Comparison of ENCODE assay signal across 30 cellular contexts in the genomic region with DNA sequence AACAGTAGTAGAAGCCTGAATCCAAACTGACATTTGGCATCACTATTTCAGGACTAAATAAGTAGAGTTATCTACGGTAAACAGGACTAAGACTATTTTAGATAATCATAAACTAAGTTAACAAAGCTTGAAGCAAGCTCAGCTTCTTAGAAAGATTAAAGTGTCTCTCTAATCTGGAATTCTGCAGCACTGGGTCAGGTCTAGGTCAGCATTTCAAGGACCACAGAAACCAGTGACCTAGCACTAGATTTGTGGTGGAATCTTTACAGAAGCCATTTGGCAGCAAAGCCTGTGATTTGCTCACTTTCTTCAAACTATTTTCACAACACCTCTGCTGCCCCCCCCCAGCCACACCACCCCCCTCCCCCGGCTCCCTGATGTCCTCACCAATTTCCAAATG. TPM values are rescaled to one million over a fixed set of nuclear protein-coding genes. Genes with fewer than 3 reads are reported as not detected.
"Had no signal": no experiment of that assay in that cellular context is flagged by ENCODE, and none has a peak within 500 bp of the region (broad histone marks: within the 10 kb centered on the region; RNA-seq: fewer than 3 reads in every experiment).

No MANE protein-coding gene starts in this region.

- H3K4me3 Mint-ChIP-seq: activated CD4-positive, alpha-beta T cell treated with anti-CD3 and anti-CD28 coated beads for 36 hours; activated CD4-positive, alpha-beta T cell treated with anti-CD3 and anti-CD28 coated beads, Interleukin-2, amount 10 ng/mL, durations not matched to agents 7 days and 5 days; activated naive CD4-positive, alpha-beta T cell treated with anti-CD3 and anti-CD28 coated beads, Interleukin-2, amount 10 ng/mL, durations not matched to agents 7 days and 5 days; activated naive CD8-positive, alpha-beta T cell; activated naive CD8-positive, alpha-beta T cell treated with anti-CD3 and anti-CD28 coated beads, Interleukin-2, amount 50 U/mL, for 24 hours; activated T-cell treated with anti-CD3 and anti-CD28 coated beads, Interleukin-2, amount 50 U/mL, for 4 hours; T-helper 2 cell treated with Interferon-gamma antibody and Interleukin-4, amounts not matched to agents 5 μg/mL and 100 μg/mL, for 36 hours; WTC11 had no signal

- H3K36me3 Mint-ChIP-seq: activated naive CD4-positive, alpha-beta T cell treated with anti-CD3 and anti-CD28 coated beads, Interleukin-2, amount 10 ng/mL, durations not matched to agents 7 days and 5 days; activated naive CD8-positive, alpha-beta T cell; WTC11 had no signal

- H3K27ac ChIP-seq: SJCRH30, SK-N-MC had no signal

- DNase-seq: activated CD4-positive, alpha-beta T cell treated with anti-CD3 and anti-CD28 coated beads for 36 hours; activated CD4-positive, alpha-beta T cell treated with anti-CD3 and anti-CD28 coated beads, Interleukin-2, amount 10 ng/mL, durations not matched to agents 7 days and 5 days; activated CD4-positive, alpha-beta T cell treated with anti-CD3 and anti-CD28 coated beads, Interleukin-2, amount 50 U/mL, for 48 hours; activated CD8-positive, alpha-beta memory T cell treated with anti-CD3 and anti-CD28 coated beads, Interleukin-2, amount 50 U/mL, for 4 hours; activated effector memory CD4-positive, alpha-beta T cell treated with Interleukin-2 at 50 U/mL for 16 hours; activated naive CD4-positive, alpha-beta T cell treated with anti-CD3 and anti-CD28 coated beads, Interleukin-2, amount 10 ng/mL, durations not matched to agents 7 days and 5 days; activated naive CD8-positive, alpha-beta T cell treated with anti-CD3 and anti-CD28 coated beads, Interleukin-2, amount 50 U/mL, for 24 hours; activated T-cell treated with anti-CD3 and anti-CD28 coated beads for 4 hours; activated T-cell treated with anti-CD3 and anti-CD28 coated beads, Interleukin-2, amount 50 U/mL, for 4 hours; aorta; NCI-H1092 treated with DMSO at 0.1 percent for 48 hours; NCI-H1417; NCI-H146; NCI-H187; NCI-H2029 treated with DMSO at 0.1 percent for 48 hours; NCI-H2107; NCI-H2171; NCI-H510A; NCI-H526; NCI-H748 treated with DMSO at 0.1 percent for 48 hours; NK-92 treated with Interleukin-12 subunit alpha and Interleukin-12 subunit beta, amount 100 ng/mL, for 24 hours; Right ventricle myocardium superior; SJCRH30 had no signal

- H3K27me3 Mint-ChIP-seq: activated CD4-positive, alpha-beta T cell treated with anti-CD3 and anti-CD28 coated beads for 36 hours; activated CD4-positive, alpha-beta T cell treated with anti-CD3 and anti-CD28 coated beads, Interleukin-2, amount 10 ng/mL, durations not matched to agents 7 days and 5 days; activated naive CD4-positive, alpha-beta T cell treated with anti-CD3 and anti-CD28 coated beads, Interleukin-2, amount 10 ng/mL, durations not matched to agents 7 days and 5 days; activated naive CD8-positive, alpha-beta T cell; activated naive CD8-positive, alpha-beta T cell treated with anti-CD3 and anti-CD28 coated beads, Interleukin-2, amount 50 U/mL, for 24 hours had no signal

- H3K9me3 Mint-ChIP-seq: activated CD4-positive, alpha-beta T cell treated with anti-CD3 and anti-CD28 coated beads, Interleukin-2, amount 10 ng/mL, durations not matched to agents 7 days and 5 days; activated naive CD4-positive, alpha-beta T cell treated with anti-CD3 and anti-CD28 coated beads, Interleukin-2, amount 10 ng/mL, durations not matched to agents 7 days and 5 days; activated naive CD8-positive, alpha-beta T cell treated with anti-CD3 and anti-CD28 coated beads, Interleukin-2, amount 50 U/mL, for 24 hours; activated T-cell treated with anti-CD3 and anti-CD28 coated beads, Interleukin-2, amount 50 U/mL, for 4 hours; T-helper 2 cell treated with Interferon-gamma antibody and Interleukin-4, amounts not matched to agents 5 μg/mL and 100 μg/mL, for 36 hours; WTC11 had no signal

- H3K36me3 ChIP-seq: SJCRH30 had no signal

- H3K4me1 Mint-ChIP-seq: activated CD4-positive, alpha-beta T cell treated with anti-CD3 and anti-CD28 coated beads for 36 hours; activated CD4-positive, alpha-beta T cell treated with anti-CD3 and anti-CD28 coated beads, Interleukin-2, amount 10 ng/mL, durations not matched to agents 7 days and 5 days; activated naive CD4-positive, alpha-beta T cell treated with anti-CD3 and anti-CD28 coated beads, Interleukin-2, amount 10 ng/mL, durations not matched to agents 7 days and 5 days; activated naive CD8-positive, alpha-beta T cell treated with anti-CD3 and anti-CD28 coated beads, Interleukin-2, amount 50 U/mL, for 24 hours had no signal

- H3K4me1 ChIP-seq: SJCRH30 had no signal

- ATAC-seq: activated CD4-positive, alpha-beta T cell treated with anti-CD3 and anti-CD28 coated beads for 36 hours; activated CD4-positive, CD25-positive, alpha-beta regulatory T cell treated with anti-CD3 and anti-CD28 coated beads, Interleukin-2, amount 50 U/mL, for 24 hours; activated naive CD8-positive, alpha-beta T cell treated with anti-CD3 and anti-CD28 coated beads, Interleukin-2, amount 50 U/mL, for 24 hours; activated T-cell treated with anti-CD3 and anti-CD28 coated beads, Interleukin-2, amount 50 U/mL, for 4 hours; WTC11 had no signal

- H3K27me3 ChIP-seq: SJCRH30 had no signal

- H3K4me3 ChIP-seq: SJCRH30, SK-N-MC had no signal

- FAIRE-seq: TTC549 had no signal

- H3K27ac Mint-ChIP-seq: activated CD4-positive, alpha-beta T cell treated with anti-CD3 and anti-CD28 coated beads for 36 hours; activated CD4-positive, alpha-beta T cell treated with anti-CD3 and anti-CD28 coated beads, Interleukin-2, amount 10 ng/mL, durations not matched to agents 7 days and 5 days; activated naive CD4-positive, alpha-beta T cell treated with anti-CD3 and anti-CD28 coated beads, Interleukin-2, amount 10 ng/mL, durations not matched to agents 7 days and 5 days; activated naive CD8-positive, alpha-beta T cell; activated naive CD8-positive, alpha-beta T cell treated with anti-CD3 and anti-CD28 coated beads, Interleukin-2, amount 50 U/mL, for 24 hours; T-helper 2 cell treated with Interferon-gamma antibody and Interleukin-4, amounts not matched to agents 5 μg/mL and 100 μg/mL, for 36 hours; WTC11 had no signal

- H3K9me3 ChIP-seq: SJCRH30 had no signal

RNA-seq across cellular contexts. Expression of a gene that starts 37.5 kb away (rescaled TPM):
- total RNA-seq: activated T-cell treated with anti-CD3 and anti-CD28 coated beads, Interleukin-2, amount 50 U/mL, for 4 hours; M059J had no signal
